8 cellular contexts compared by ENCODE assay signal in the genomic region with DNA sequence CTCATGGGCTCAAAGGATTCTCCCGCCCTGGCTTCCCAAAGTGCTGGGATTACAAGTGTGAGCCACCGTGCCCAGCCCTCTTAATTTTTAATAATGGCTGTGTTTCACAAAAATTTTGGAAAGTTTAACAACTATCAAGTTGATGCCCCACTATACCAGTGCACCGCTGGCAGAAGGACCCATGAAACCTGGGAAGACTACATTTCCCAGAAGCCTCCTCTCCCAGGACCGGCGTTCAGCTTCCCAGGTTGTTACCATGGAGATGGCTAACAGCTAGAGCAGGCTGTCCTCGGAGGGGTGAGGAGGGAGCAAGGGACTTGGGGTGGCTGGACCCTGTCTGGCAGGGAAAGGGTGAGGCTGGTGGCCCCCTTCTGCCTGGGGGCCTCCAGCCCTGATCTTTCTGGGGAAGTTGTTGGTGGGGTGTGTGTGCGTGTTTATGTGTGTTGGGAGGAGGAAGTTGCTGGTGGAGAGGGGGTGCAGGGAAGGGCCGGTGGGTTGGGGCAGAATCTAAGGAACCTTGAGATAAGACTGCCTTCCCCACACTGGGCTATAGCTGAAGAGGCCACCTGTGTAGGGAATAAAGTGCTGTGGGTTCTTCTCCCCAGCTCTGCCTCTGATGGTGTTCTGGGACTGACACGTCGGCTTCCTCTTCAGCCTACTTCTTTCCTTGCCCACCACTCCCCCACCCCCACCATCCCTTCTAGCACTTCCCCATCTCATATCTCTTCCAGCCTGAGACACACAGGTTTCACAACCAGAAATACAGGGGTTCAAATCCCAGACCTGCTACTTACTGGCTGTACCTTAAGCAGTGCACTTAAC. TPM values are rescaled to one million over a fixed set of nuclear protein-coding genes. Genes with fewer than 3 reads are reported as not detected.
DNase-seq lines count a peak whose midpoint lies in the region; ATAC-seq and TF ChIP-seq lines count a peak whose summit lies in the region.

A gene with protein sequence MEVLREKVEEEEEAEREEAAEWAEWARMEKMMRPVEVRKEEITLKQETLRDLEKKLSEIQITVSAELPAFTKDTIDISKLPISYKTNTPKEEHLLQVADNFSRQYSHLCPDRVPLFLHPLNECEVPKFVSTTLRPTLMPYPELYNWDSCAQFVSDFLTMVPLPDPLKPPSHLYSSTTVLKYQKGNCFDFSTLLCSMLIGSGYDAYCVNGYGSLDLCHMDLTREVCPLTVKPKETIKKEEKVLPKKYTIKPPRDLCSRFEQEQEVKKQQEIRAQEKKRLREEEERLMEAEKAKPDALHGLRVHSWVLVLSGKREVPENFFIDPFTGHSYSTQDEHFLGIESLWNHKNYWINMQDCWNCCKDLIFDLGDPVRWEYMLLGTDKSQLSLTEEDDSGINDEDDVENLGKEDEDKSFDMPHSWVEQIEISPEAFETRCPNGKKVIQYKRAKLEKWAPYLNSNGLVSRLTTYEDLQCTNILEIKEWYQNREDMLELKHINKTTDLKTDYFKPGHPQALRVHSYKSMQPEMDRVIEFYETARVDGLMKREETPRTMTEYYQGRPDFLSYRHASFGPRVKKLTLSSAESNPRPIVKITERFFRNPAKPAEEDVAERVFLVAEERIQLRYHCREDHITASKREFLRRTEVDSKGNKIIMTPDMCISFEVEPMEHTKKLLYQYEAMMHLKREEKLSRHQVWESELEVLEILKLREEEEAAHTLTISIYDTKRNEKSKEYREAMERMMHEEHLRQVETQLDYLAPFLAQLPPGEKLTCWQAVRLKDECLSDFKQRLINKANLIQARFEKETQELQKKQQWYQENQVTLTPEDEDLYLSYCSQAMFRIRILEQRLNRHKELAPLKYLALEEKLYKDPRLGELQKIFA (plus strand): TSS at position 251 of the 822 bp plus-strand sequence. CDS start 3,144 bp downstream, outside the sequence.

- H3K4me3 Mint-ChIP-seq in activated naive CD8-positive, alpha-beta T cell: peak within 1 kb of the TSS; percentile 60

- TF ChIP-seq CTCF in HEK293 (tag by site-specific recombination; IDR thresholded peaks at IDR 0.05) (no peak), heart left ventricle (IDR thresholded peaks at IDR 0.05) (no peak), parathyroid adenoma (IDR thresholded peaks at IDR 0.05) (no peak)

- ATAC-seq in heart left ventricle (peak in 3 of 4 donors; percentile 41 to 70 (median 53)), HG03159 (IDR thresholded peaks at IDR 0.05; ENCODE audit: unreplicated experiment) (no peak)

- POLR2A ChIA-PET in HEK293 (lab: Yijun Ruan, JAX): no interaction called here

- no peaks in the 10 kb centered on the region for H3K79me2 ChIP-seq in parathyroid adenoma

- no peak within 1 kb of the TSS for H3K9ac ChIP-seq in parathyroid adenoma

- WGBS in heart left ventricle, 4 donors: 32 to 40% (median 36%) methylated on average over 10 of the region's 10 CpGs

- H3K4me1 ChIP-seq in HEK293 (ENCODE audit: control insufficient read depth, insufficient read depth, low read length): no peaks in the 10 kb centered on the region
- peaks cover 0 to 14% (median 0%) of the 10 kb centered on the region in 12 donors for H3K4me1 ChIP-seq in heart left ventricle
- peaks cover 6% of the 10 kb centered on the region for H3K4me1 ChIP-seq in parathyroid adenoma

- CTCF ChIA-PET in HEK293 (lab: Yijun Ruan, JAX): no interaction called here

- no peak within 1 kb of the TSS for H3K27ac Mint-ChIP-seq in activated naive CD8-positive, alpha-beta T cell

- intact Hi-C loops in heart left ventricle (cut with DNase I): no loop called here

- peak within 1 kb of the TSS; percentile 33 for H2AFZ ChIP-seq in parathyroid adenoma

- peak within 1 kb of the TSS; percentile 73 for H3K4me2 ChIP-seq in parathyroid adenoma (ENCODE audit: low read length)

- peaks cover 16% of the 10 kb centered on the region for H3K4me1 Mint-ChIP-seq in activated naive CD8-positive, alpha-beta T cell (ENCODE audit: low read depth)

- H3K36me3 ChIP-seq in HEK293 (ENCODE audit: control insufficient read depth in 2 of 2, insufficient read depth in 1 of 2, low read length in 2 of 2) (no peaks in the 10 kb centered on the region), heart left ventricle (no peaks in the 10 kb centered on the region), parathyroid adenoma (ENCODE audit: control insufficient read depth, insufficient read depth, low read length) (no peaks in the 10 kb centered on the region)

- no peaks in the 10 kb centered on the region for H3K36me3 Mint-ChIP-seq in activated naive CD8-positive, alpha-beta T cell

- H3K27me3 ChIP-seq in heart left ventricle (peaks cover 0 to 6% (median 0%) of the 10 kb centered on the region in 9 donors), parathyroid adenoma (ENCODE audit: control insufficient read depth, insufficient read depth, low read length) (no peaks in the 10 kb centered on the region)

- no peaks in the 10 kb centered on the region for H3K27me3 Mint-ChIP-seq in activated naive CD8-positive, alpha-beta T cell

- H3K9me3 Mint-ChIP-seq in activated naive CD8-positive, alpha-beta T cell (ENCODE audit: low read depth): no peaks in the 10 kb centered on the region

- H3K27ac ChIP-seq in HEK293 (ENCODE audit: extremely low read depth, low read depth, low read length): no peak within 1 kb of the TSS
- H3K27ac ChIP-seq in heart left ventricle: no peak within 1 kb of the TSS
- H3K27ac ChIP-seq in parathyroid adenoma: no peak within 1 kb of the TSS

- no peaks in the 10 kb centered on the region for H3K9me3 ChIP-seq in HEK293 (ENCODE audit: control insufficient read depth, insufficient read depth, low read depth, low read length)
- H3K9me3 ChIP-seq in heart left ventricle: no peaks in the 10 kb centered on the region
- H3K9me3 ChIP-seq in parathyroid adenoma (ENCODE audit: control insufficient read depth, low read length): no peaks in the 10 kb centered on the region

- H3K4me3 ChIP-seq in HEK293 (ENCODE audit: low read depth, low read length) (no peak within 1 kb of the TSS), heart left ventricle (peak within 1 kb of the TSS in 4 of 12 donors; percentile 13 to 45 (median 30)), parathyroid adenoma (ENCODE audit: low read depth, low read length) (peak within 1 kb of the TSS; percentile 59)

- TF ChIP-seq POLR2A in heart left ventricle (IDR thresholded peaks at IDR 0.05): no peak

- DNase-seq in DMS114 treated with DMSO at 0.1 percent for 48 hours (lab: John Stamatoyannopoulos, UW; ENCODE audit: unreplicated experiment) (peak; percentile 65), NCI-H524 treated with DMSO at 0.1 percent for 48 hours (lab: John Stamatoyannopoulos, UW) (peak; percentile 20), heart left ventricle (peak in 2 of 5 donors; percentile 29 to 35)
- DNase-seq in stimulated activated naive CD4-positive, alpha-beta T cell treated with Interleukin-2 at 50 U/mL for 16 hours (lab: John Stamatoyannopoulos, UW): no peak

TF ChIP-seq in HEK293, 187 proteins besides CTCF, POLR2A, EP300 and RAD21 (continues in another document):
- peak; percentile 96 for TF ChIP-seq ZNF341 (tag by site-specific recombination; IDR thresholded peaks at IDR 0.05; ENCODE audit: low read depth)
- TF ChIP-seq KLF10 (tag by site-specific recombination; IDR thresholded peaks at IDR 0.05): no peak
- TF ChIP-seq ZBTB20 (tag by site-specific recombination; IDR thresholded peaks at IDR 0.05): peak; percentile 82
- peak; percentile 90 for TF ChIP-seq ZNF76 (tag by site-specific recombination; IDR thresholded peaks at IDR 0.05; ENCODE audit: borderline replicate concordance, low read depth)
- TF ChIP-seq ZNF223 (tag by site-specific recombination; IDR thresholded peaks at IDR 0.05): peak; percentile 45; the same call in 1 of the 2 replicates
- TF ChIP-seq, protein P1, sequence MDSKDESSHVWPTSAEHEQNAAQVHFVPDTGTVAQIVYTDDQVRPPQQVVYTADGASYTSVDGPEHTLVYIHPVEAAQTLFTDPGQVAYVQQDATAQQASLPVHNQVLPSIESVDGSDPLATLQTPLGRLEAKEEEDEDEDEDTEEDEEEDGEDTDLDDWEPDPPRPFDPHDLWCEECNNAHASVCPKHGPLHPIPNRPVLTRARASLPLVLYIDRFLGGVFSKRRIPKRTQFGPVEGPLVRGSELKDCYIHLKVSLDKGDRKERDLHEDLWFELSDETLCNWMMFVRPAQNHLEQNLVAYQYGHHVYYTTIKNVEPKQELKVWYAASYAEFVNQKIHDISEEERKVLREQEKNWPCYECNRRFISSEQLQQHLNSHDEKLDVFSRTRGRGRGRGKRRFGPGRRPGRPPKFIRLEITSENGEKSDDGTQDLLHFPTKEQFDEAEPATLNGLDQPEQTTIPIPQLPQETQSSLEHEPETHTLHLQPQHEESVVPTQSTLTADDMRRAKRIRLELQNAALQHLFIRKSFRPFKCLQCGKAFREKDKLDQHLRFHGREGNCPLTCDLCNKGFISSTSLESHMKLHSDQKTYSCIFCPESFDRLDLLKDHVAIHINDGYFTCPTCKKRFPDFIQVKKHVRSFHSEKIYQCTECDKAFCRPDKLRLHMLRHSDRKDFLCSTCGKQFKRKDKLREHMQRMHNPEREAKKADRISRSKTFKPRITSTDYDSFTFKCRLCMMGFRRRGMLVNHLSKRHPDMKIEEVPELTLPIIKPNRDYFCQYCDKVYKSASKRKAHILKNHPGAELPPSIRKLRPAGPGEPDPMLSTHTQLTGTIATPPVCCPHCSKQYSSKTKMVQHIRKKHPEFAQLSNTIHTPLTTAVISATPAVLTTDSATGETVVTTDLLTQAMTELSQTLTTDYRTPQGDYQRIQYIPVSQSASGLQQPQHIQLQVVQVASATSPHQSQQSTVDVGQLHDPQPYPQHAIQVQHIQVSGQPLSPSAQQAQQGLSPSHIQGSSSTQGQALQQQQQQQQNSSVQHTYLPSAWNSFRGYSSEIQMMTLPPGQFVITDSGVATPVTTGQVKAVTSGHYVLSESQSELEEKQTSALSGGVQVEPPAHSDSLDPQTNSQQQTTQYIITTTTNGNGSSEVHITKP (tag by site-specific recombination; IDR thresholded peaks at IDR 0.05): 0 out of 2 replicates have a peak, but pooled peaks have one; percentile 17
- TF ChIP-seq, protein P2, sequence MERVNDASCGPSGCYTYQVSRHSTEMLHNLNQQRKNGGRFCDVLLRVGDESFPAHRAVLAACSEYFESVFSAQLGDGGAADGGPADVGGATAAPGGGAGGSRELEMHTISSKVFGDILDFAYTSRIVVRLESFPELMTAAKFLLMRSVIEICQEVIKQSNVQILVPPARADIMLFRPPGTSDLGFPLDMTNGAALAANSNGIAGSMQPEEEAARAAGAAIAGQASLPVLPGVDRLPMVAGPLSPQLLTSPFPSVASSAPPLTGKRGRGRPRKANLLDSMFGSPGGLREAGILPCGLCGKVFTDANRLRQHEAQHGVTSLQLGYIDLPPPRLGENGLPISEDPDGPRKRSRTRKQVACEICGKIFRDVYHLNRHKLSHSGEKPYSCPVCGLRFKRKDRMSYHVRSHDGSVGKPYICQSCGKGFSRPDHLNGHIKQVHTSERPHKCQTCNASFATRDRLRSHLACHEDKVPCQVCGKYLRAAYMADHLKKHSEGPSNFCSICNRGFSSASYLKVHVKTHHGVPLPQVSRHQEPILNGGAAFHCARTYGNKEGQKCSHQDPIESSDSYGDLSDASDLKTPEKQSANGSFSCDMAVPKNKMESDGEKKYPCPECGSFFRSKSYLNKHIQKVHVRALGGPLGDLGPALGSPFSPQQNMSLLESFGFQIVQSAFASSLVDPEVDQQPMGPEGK (tag by site-specific recombination; IDR thresholded peaks at IDR 0.05): peak; percentile 46

RNA-seq across cellular contexts. Expression of the gene that starts here (rescaled TPM):
- under 1 TPM in 1 of 9 donors, not detected in 8; 0.29 TPM for total RNA-seq in heart left ventricle
- not detected for polyA plus RNA-seq in heart left ventricle

Comparison
In these comparisons a context has a peak if more than half of its experiments do, and no peak if none do; other contexts are left out.
1. Peak in ATAC-seq in heart left ventricle; RNA of the gene not detected or under 1 TPM.